Comparison of ENCODE assay signal across 19 cellular contexts in the genomic region with DNA sequence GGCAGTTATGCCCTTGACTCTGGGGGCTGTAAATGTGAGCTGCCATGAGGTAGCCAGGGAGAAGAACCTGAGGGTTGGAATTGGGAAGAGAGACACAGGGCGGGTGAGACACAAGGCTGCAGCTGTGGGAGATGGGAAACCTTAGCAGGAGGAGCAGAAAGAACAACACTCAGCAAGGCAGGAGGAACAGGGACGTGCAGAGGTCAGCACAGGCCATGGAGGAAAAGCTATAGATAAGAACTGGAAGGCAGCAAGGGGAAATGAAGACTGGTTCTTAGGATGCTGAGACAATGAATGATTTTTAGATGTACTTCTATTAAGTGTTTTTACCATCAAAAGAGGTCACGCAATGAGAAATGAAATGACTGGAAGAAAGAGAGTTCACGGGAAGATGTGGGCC.
DNase-seq lines count a peak whose midpoint lies in the region; ATAC-seq and TF ChIP-seq lines count a peak whose summit lies in the region.
"Had no signal": no experiment of that assay in that cellular context is flagged by ENCODE, and none has a peak within 500 bp of the region (broad histone marks: within the 10 kb centered on the region; RNA-seq: fewer than 3 reads in every experiment).

No MANE protein-coding gene starts in this region.

- DNase-seq in Caki2 (ENCODE audit: low read depth) (peak; percentile 1), SJCRH30 (no peak), hepatocyte (ENCODE audit: low spot score) (no peak), GM10248 (ENCODE audit: extremely low spot score) (no peak), mesendoderm (no peak)
- no peak for DNase-seq in stimulated activated CD4-positive, alpha-beta T cell treated with anti-CD3 and anti-CD28 coated beads, Interleukin-1b, Interleukin-23, amount 100 ng/mL, for 48 hours
- DNase-seq: activated CD8-positive, alpha-beta T cell treated with anti-CD3 and anti-CD28 coated beads, Interleukin-2, amount 10 ng/mL, durations not matched to agents 7 days and 5 days; activated effector memory CD4-positive, alpha-beta T cell treated with anti-CD3 and anti-CD28 coated beads, Interleukin-2, amount 50 U/mL, for 16 hours; central memory CD4-positive, alpha-beta T cell; heart right ventricle; left colon; NCI-H2029 treated with DMSO at 0.1 percent for 48 hours; SHP77; spleen; testis had no signal

- H3K9me3 ChIP-seq in SJCRH30 (replicated peaks) (no peaks in the 10 kb centered on the region; the same call in 1 of the 2 replicates), hepatocyte (ENCODE audit: low read depth) (no peaks in the 10 kb centered on the region)
- H3K9me3 ChIP-seq: BLaER1, heart right ventricle, spleen, testis had no signal

- peak overlapping the region; percentile 79 for H3K27ac ChIP-seq in SJCRH30
- peak overlapping the region; percentile 66 for H3K27ac ChIP-seq in hepatocyte
- peak overlapping the region in 12 of 21 experiments; percentile 12 to 79 (median 55) for H3K27ac ChIP-seq in skin epidermis
- no peak overlapping the region for H3K27ac ChIP-seq in mesendoderm (ENCODE audit: low read depth, low read length)
- H3K27ac ChIP-seq: BLaER1, testis had no signal

- no peak overlapping the region for H3K23ac ChIP-seq in mesendoderm (ENCODE audit: low read length)

- H3K9ac ChIP-seq in mesendoderm (ENCODE audit: low read length), result no peak overlapping the region
- H3K9ac ChIP-seq: BLaER1 had no signal

- H3K56ac ChIP-seq in mesendoderm (ENCODE audit: low read length), result no peak overlapping the region

- POLR2A ChIA-PET in GM10248 (lab: Yijun Ruan, JAX), result no interaction called here

- in situ Hi-C loops in Caki2 (cut with HindIII; ENCODE audit: low pct_unique_long_range_greater_than_20kb, low sequenced_read_pairs), result no loop called here

- ATAC-seq in GM21717 (IDR thresholded peaks at IDR 0.05; ENCODE audit: unreplicated experiment), result no peak
- ATAC-seq: activated CD8-positive, alpha-beta T cell treated with anti-CD3 and anti-CD28 coated beads, Interleukin-2, amount 10 ng/mL, durations not matched to agents 7 days and 5 days; GM12878; left colon had no signal

- WGBS in hepatocyte (ENCODE audit: low lambda C conversion rate, missing lambda C conversion rate), result 87% methylated on average over 4 of the region's 4 CpGs
- WGBS in mesendoderm (ENCODE audit: extremely low coverage, insufficient coverage, low lambda C conversion rate), result no CpG with 5 or more reads among the region's 4 CpGs

- no peak overlapping the region for H3K4ac ChIP-seq in mesendoderm (ENCODE audit: low read depth, low read length)

- H2BK5ac ChIP-seq in mesendoderm (ENCODE audit: low read length), result no peak overlapping the region

- no peak overlapping the region for H2AFZ ChIP-seq in hepatocyte

- H3K79me2 ChIP-seq in hepatocyte (no peaks in the 10 kb centered on the region), mesendoderm (ENCODE audit: control insufficient read depth, insufficient read depth, low read length) (no peaks in the 10 kb centered on the region)

- H3K27me3 ChIP-seq in SJCRH30 (no peaks in the 10 kb centered on the region), hepatocyte (no peaks in the 10 kb centered on the region), mesendoderm (ENCODE audit: insufficient read depth, low read length, poor library complexity) (no peaks in the 10 kb centered on the region)
- H3K27me3 ChIP-seq: BLaER1, heart right ventricle, spleen, testis had no signal

- H3K36me3 ChIP-seq in SJCRH30, result peaks cover 48% of the 10 kb centered on the region
- no peaks in the 10 kb centered on the region for H3K36me3 ChIP-seq in hepatocyte (replicated peaks; ENCODE audit: insufficient read depth, low read depth)
- H3K36me3 ChIP-seq in mesendoderm (ENCODE audit: control insufficient read depth, insufficient read depth, low read length), result no peaks in the 10 kb centered on the region

- H2BK15ac ChIP-seq in mesendoderm (replicated peaks; ENCODE audit: low read depth), result no peak overlapping the region

- no peak overlapping the region for H2AK5ac ChIP-seq in mesendoderm (ENCODE audit: low read length)

- H3K4me1 ChIP-seq in SJCRH30 (peaks cover 30% of the 10 kb centered on the region), hepatocyte (ENCODE audit: insufficient read depth) (peaks cover 5% of the 10 kb centered on the region), mesendoderm (ENCODE audit: control insufficient read depth, low read depth, low read length) (no peaks in the 10 kb centered on the region)
- H3K4me1 ChIP-seq: BLaER1 had no signal

- TF ChIP-seq CTCF in hepatocyte (IDR thresholded peaks at IDR 0.05; ENCODE audit: poor library complexity) (no peak), GM10248 (IDR thresholded peaks at IDR 0.05; ENCODE audit: control extremely low read depth, extremely low read depth, low read depth, missing control alignments) (no peak)

- no peak overlapping the region for H4K8ac ChIP-seq in mesendoderm (ENCODE audit: low read depth, low read length)

- H3K9me2 ChIP-seq in hepatocyte (replicated peaks; ENCODE audit: insufficient read depth), result no peaks in the 10 kb centered on the region

- H3K79me1 ChIP-seq in mesendoderm (ENCODE audit: low read length), result no peaks in the 10 kb centered on the region

- H4K5ac ChIP-seq in mesendoderm (ENCODE audit: low read length), result no peak overlapping the region

- H3K4me3 ChIP-seq in SJCRH30 (no peak overlapping the region), hepatocyte (no peak overlapping the region), skin epidermis (no peak overlapping the region), mesendoderm (ENCODE audit: low read length) (no peak overlapping the region)
- H3K4me3 ChIP-seq: BLaER1, GM12878, heart right ventricle, spleen, testis had no signal

- H3K4me2 ChIP-seq in hepatocyte (no peak overlapping the region), mesendoderm (ENCODE audit: low read length) (no peak overlapping the region)
- H3K4me2 ChIP-seq: BLaER1 had no signal

- CTCF ChIA-PET in GM10248 (lab: Yijun Ruan, JAX), result interaction anchor here (1.3 kb wide), 1 partner anchor 9 kb away, joined by 4 read pairs; no protein-coding TSS in a partner anchor

- H4K20me1 ChIP-seq in hepatocyte (ENCODE audit: insufficient read depth, poor library complexity, severe bottlenecking), result no peaks in the 10 kb centered on the region
- H4K20me1 ChIP-seq: BLaER1 had no signal

- no peak overlapping the region for H3K18ac ChIP-seq in mesendoderm (ENCODE audit: low read length)

- no peak overlapping the region for H2BK120ac ChIP-seq in mesendoderm (ENCODE audit: low read depth, low read length)
